8 cellular contexts compared by ENCODE assay signal in the genomic region with DNA sequence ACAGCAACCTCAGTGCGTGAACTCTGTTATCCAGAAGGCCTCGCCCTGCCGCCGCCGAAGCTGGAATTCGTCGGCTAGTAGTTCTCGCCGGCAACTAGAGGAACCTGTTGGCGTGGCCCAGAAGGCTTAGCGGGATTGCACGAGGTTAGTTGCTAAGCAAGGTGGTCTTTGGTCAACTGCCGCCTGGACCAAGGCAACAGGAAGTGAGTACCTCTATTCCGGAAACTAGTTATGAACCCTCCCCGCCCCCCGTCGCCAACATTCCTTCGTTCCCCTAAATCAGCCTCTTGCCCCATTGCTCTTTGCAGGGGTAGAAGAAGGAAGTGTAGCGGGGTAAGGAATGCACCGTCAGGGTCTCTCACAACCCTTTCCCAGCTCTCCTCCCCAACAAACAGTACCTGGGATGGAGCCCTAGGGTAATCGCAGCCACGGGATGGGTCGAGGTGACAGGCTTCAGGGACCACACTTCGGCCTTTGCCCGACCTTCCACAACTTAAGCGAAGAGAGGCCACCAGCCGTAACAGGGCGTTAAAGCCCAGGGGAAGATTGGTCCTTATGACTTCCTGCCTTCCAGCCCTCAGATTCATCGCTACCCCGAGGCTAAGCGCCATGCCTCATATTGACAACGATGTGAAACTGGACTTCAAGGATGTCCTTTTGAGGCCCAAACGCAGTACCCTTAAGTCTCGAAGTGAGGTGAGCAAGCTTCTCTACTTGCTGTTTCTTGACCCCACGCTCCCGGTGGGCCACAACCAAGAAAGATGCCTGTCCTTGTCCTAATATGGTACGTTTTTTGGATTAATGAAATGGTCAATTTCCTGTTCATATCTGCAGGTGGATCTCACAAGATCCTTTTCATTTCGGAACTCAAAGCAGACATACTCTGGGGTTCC. TPM values are rescaled to one million over a fixed set of nuclear protein-coding genes. Genes with fewer than 3 reads are reported as not detected.
DNase-seq lines count a peak whose midpoint lies in the region; ATAC-seq and TF ChIP-seq lines count a peak whose summit lies in the region.

A gene (plus strand): TSS at position 285 of the 893 bp plus-strand sequence. CDS start 325 bp downstream, at position 610.

- CTCF ChIA-PET in activated CD4-positive, alpha-beta T cell treated with anti-CD3 and anti-CD28 coated beads for 36 hours (lab: Charles Lee): interaction anchor here (0.6 to 16.9 kb wide), 8 partner anchors 8 to 1691 kb away, joined by 3 to 430 read pairs (median 4); a partner anchor contains a TSS
- CTCF ChIA-PET in activated naive CD4-positive, alpha-beta T cell treated with anti-CD3 and anti-CD28 coated beads, Interleukin-2, amount 10 ng/mL, durations not matched to agents 7 days and 5 days (lab: Charles Lee): interaction anchor here (1.5 to 3.2 kb wide), 3 partner anchors 10 to 77 kb away, joined by 3 to 16 read pairs (median 4); a partner anchor contains a TSS

- TF ChIP-seq CTCF in heart left ventricle (IDR thresholded peaks at IDR 0.05): no peak
- TF ChIP-seq CTCF in prostate gland (IDR thresholded peaks at IDR 0.05): peak in 1 of 4 experiments; percentile 3

- H3K4me3 ChIP-seq in Karpas-422 (ENCODE audit: low read length): peak within 1 kb of the TSS; percentile 87
- peak within 1 kb of the TSS; percentile 55 to 99 (median 88) for H3K4me3 ChIP-seq in heart left ventricle
- peak within 1 kb of the TSS; percentile 71 to 72 for H3K4me3 ChIP-seq in prostate gland

- intact Hi-C loops in activated CD4-positive, alpha-beta T cell treated with anti-CD3 and anti-CD28 coated beads for 36 hours (cut with DNase I, micrococcal nuclease): loop anchor here (1.0 to 5.0 kb wide), 13 partner anchors 9 to 209 kb away; a partner anchor contains a TSS
- intact Hi-C loops in heart left ventricle (cut with DNase I): loop anchor here in 3 of 10 donors (1.0 to 5.0 kb wide), 4 partner anchors 9 to 204 kb away; a partner anchor contains a TSS
- intact Hi-C loops in prostate gland (cut with DNase I): no loop called here

- ATAC-seq in activated CD4-positive, alpha-beta T cell treated with anti-CD3 and anti-CD28 coated beads for 36 hours: peak; percentile 43
- ATAC-seq in heart left ventricle: peak; percentile 44 to 72 (median 68)

- POLR2A ChIA-PET in activated CD4-positive, alpha-beta T cell treated with anti-CD3 and anti-CD28 coated beads for 36 hours (lab: Charles Lee): interaction anchor here (0.6 to 2.0 kb wide), 4 partner anchors 9 to 528 kb away, joined by 3 to 9 read pairs (median 5); a partner anchor contains a TSS

- no peaks in the 10 kb centered on the region for H3K9me3 ChIP-seq in Karpas-422 (ENCODE audit: low read length)
- no peaks in the 10 kb centered on the region for H3K9me3 ChIP-seq in heart left ventricle
- no peaks in the 10 kb centered on the region for H3K9me3 ChIP-seq in prostate gland

- H3K27me3 ChIP-seq in Karpas-422 (ENCODE audit: low read length) (no peaks in the 10 kb centered on the region), heart left ventricle (no peaks in the 10 kb centered on the region), prostate gland (replicated peaks; ENCODE audit: insufficient read depth) (no peaks in the 10 kb centered on the region)

- 3 to 5% (median 4%) methylated on average over 35 to 38 of the region's 38 CpGs for WGBS in heart left ventricle, 4 donors
- WGBS in prostate gland: 3% methylated on average over 38 of the region's 38 CpGs

- peaks cover 58% of the 10 kb centered on the region for H3K4me1 Mint-ChIP-seq in activated CD4-positive, alpha-beta T cell treated with anti-CD3 and anti-CD28 coated beads for 36 hours
- peaks cover 60% of the 10 kb centered on the region for H3K4me1 Mint-ChIP-seq in activated naive CD4-positive, alpha-beta T cell treated with anti-CD3 and anti-CD28 coated beads, Interleukin-2, amount 10 ng/mL, durations not matched to agents 7 days and 5 days

- H3K9me2 ChIP-seq in Karpas-422 (replicated peaks; ENCODE audit: insufficient read depth, low read length): no peaks in the 10 kb centered on the region

- peak within 1 kb of the TSS; percentile 89 for H3K27ac Mint-ChIP-seq in activated CD4-positive, alpha-beta T cell treated with anti-CD3 and anti-CD28 coated beads for 36 hours
- H3K27ac Mint-ChIP-seq in activated naive CD4-positive, alpha-beta T cell treated with anti-CD3 and anti-CD28 coated beads, Interleukin-2, amount 10 ng/mL, durations not matched to agents 7 days and 5 days: peak within 1 kb of the TSS; percentile 91

- H3K36me3 Mint-ChIP-seq in activated CD4-positive, alpha-beta T cell treated with anti-CD3 and anti-CD28 coated beads for 36 hours (ENCODE audit: low read depth): peaks cover 43% of the 10 kb centered on the region
- H3K36me3 Mint-ChIP-seq in activated naive CD4-positive, alpha-beta T cell treated with anti-CD3 and anti-CD28 coated beads, Interleukin-2, amount 10 ng/mL, durations not matched to agents 7 days and 5 days: peaks cover 51% of the 10 kb centered on the region

- H3K4me3 Mint-ChIP-seq in activated CD4-positive, alpha-beta T cell treated with anti-CD3 and anti-CD28 coated beads for 36 hours: peak within 1 kb of the TSS; percentile 78
- peak within 1 kb of the TSS; percentile 87 for H3K4me3 Mint-ChIP-seq in activated naive CD4-positive, alpha-beta T cell treated with anti-CD3 and anti-CD28 coated beads, Interleukin-2, amount 10 ng/mL, durations not matched to agents 7 days and 5 days

- TF ChIP-seq POLR2A in heart left ventricle (IDR thresholded peaks at IDR 0.05) (peak in 1 of 2 donors; percentile 6), prostate gland (IDR thresholded peaks at IDR 0.05) (peak; percentile 25)

- peak within 1 kb of the TSS; percentile 84 for H2AFZ ChIP-seq in Karpas-422 (ENCODE audit: low read length)

- H3K36me3 ChIP-seq in Karpas-422 (ENCODE audit: insufficient read depth, low read length): peaks cover 34% of the 10 kb centered on the region; the same call in 1 of the 2 replicates
- H3K36me3 ChIP-seq in heart left ventricle: peaks cover 0 to 51% (median 39%) of the 10 kb centered on the region in 9 donors
- peaks cover 3 to 6% of the 10 kb centered on the region in 2 donors for H3K36me3 ChIP-seq in prostate gland

- no peaks in the 10 kb centered on the region for H3K27me3 Mint-ChIP-seq in activated CD4-positive, alpha-beta T cell treated with anti-CD3 and anti-CD28 coated beads for 36 hours
- H3K27me3 Mint-ChIP-seq in activated naive CD4-positive, alpha-beta T cell treated with anti-CD3 and anti-CD28 coated beads, Interleukin-2, amount 10 ng/mL, durations not matched to agents 7 days and 5 days: no peaks in the 10 kb centered on the region

- peak within 1 kb of the TSS; percentile 81 for H3K4me2 ChIP-seq in Karpas-422 (ENCODE audit: low read depth, low read length, poor library complexity, severe bottlenecking)

- H3K27ac ChIP-seq in Karpas-422 (ENCODE audit: low read length): peak within 1 kb of the TSS; percentile 73
- H3K27ac ChIP-seq in heart left ventricle: peak within 1 kb of the TSS; percentile 72 to 98 (median 93)
- peak within 1 kb of the TSS; percentile 83 to 88 for H3K27ac ChIP-seq in prostate gland

- DNase-seq in activated CD4-positive, alpha-beta T cell treated with anti-CD3 and anti-CD28 coated beads for 36 hours: peak; percentile 41
- no peak for DNase-seq in activated CD4-positive, alpha-beta T cell treated with anti-CD3 and anti-CD28 coated beads, Interleukin-2, amount 50 U/mL, for 48 hours
- DNase-seq in H4 (ENCODE audit: low spot score) (no peak), Karpas-422 (peak; percentile 76), heart left ventricle (peak in 1 of 5 donors; percentile 79), prostate gland (ENCODE audit: low spot score) (no peak)
- peak; percentile 46 for DNase-seq in activated naive CD4-positive, alpha-beta T cell treated with anti-CD3 and anti-CD28 coated beads, Interleukin-2, amount 10 ng/mL, durations not matched to agents 7 days and 5 days
- DNase-seq in stimulated activated CD4-positive, alpha-beta T cell treated with anti-CD3 and anti-CD28 coated beads, Interleukin-4, amount 100 ng/mL, for 24 hours: no peak

- H3K4me1 ChIP-seq in Karpas-422 (ENCODE audit: low read length): peaks cover 33% of the 10 kb centered on the region
- H3K4me1 ChIP-seq in heart left ventricle: peaks cover 0 to 49% (median 31%) of the 10 kb centered on the region in 12 donors
- peaks cover 7% of the 10 kb centered on the region for H3K4me1 ChIP-seq in prostate gland (replicated peaks)

- H3K79me2 ChIP-seq in Karpas-422 (ENCODE audit: low read length): peaks cover 74% of the 10 kb centered on the region

- H4K20me1 ChIP-seq in Karpas-422 (ENCODE audit: insufficient read depth, low read depth, low read length): peaks cover 3% of the 10 kb centered on the region; the same call in 1 of the 2 replicates

- no peaks in the 10 kb centered on the region for H3K9me3 Mint-ChIP-seq in activated CD4-positive, alpha-beta T cell treated with anti-CD3 and anti-CD28 coated beads for 36 hours (ENCODE audit: low read depth)
- H3K9me3 Mint-ChIP-seq in activated naive CD4-positive, alpha-beta T cell treated with anti-CD3 and anti-CD28 coated beads, Interleukin-2, amount 10 ng/mL, durations not matched to agents 7 days and 5 days: no peaks in the 10 kb centered on the region

- peak within 1 kb of the TSS; percentile 82 for H3K9ac ChIP-seq in Karpas-422 (ENCODE audit: low read length)

RNA-seq across cellular contexts. Expression of the gene that starts here (rescaled TPM):
- total RNA-seq in activated CD4-positive, alpha-beta T cell treated with anti-CD3 and anti-CD28 coated beads for 36 hours: 10 to 100 TPM; 56.7 to 59.6 TPM
- total RNA-seq in H4 (2014; rRNA removed; shearing (Covaris generic)): 78.4 and 98.2 TPM in 2 replicates
- 132 and 164 TPM in 2 replicates for total RNA-seq in Karpas-422 (2014; rRNA removed; shearing (Covaris generic); ENCODE audit: low replicate concordance)
- total RNA-seq in heart left ventricle: 10 to 100 TPM; 23.9 to 55.9 (median 32.8) TPM
- polyA plus RNA-seq in heart left ventricle: 10 to 100 TPM; 26.6 to 28.1 TPM
- total RNA-seq in prostate gland: 100 to 1,000 TPM in 1 of 2 donors, 10 to 100 TPM in 1; 54.5 to 106 TPM

Comparison
In these comparisons a context has a peak if more than half of its experiments do, and no peak if none do; other contexts are left out.
1. DNase-seq: peak in activated CD4-positive, alpha-beta T cell treated with anti-CD3 and anti-CD28 coated beads for 36 hours (single experiment), Karpas-422 (single experiment) and activated naive CD4-positive, alpha-beta T cell treated with anti-CD3 and anti-CD28 coated beads, Interleukin-2, amount 10 ng/mL, durations not matched to agents 7 days and 5 days (single experiment); none in activated CD4-positive, alpha-beta T cell treated with anti-CD3 and anti-CD28 coated beads, Interleukin-2, amount 50 U/mL, for 48 hours (0 of 2), H4 (single experiment), prostate gland (single experiment) and stimulated activated CD4-positive, alpha-beta T cell treated with anti-CD3 and anti-CD28 coated beads, Interleukin-4, amount 100 ng/mL, for 24 hours (single experiment).
2. Peak in every context shown above with its lines, with median percentiles within 50 percentile points of each other: H3K27ac ChIP-seq and H3K4me3 ChIP-seq.